In the genomic region with DNA sequence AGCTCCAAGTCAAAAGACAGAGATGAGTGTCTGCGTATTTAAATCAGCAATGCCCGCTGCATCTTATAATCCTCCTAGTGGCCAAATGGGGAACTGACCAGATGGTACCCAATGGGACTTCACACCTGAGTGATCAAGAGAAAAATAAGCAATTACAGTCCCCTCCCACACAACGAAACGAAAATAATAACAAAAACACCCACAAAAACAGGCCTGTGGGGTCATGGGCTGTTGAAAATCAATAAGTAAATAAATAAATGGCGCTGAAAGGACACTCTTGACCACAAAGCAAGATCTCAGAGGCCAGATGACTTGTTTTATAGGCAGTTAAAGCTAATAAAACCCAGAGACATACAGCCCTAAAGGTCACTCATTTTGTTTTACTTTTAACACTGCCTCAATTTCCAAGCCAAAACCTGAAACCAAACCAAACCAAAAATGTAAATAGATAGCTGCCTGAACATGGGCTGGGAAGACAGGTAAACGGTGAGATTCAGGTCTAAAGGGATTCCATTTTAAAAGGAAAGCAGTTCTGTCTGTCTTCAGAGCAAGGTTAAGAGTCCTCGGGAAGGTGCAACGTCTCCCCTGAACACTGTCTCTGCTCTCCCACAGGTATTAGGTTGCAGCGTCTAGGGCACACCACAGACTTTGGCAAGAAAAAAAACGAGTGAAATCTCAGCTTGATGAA, we compare ENCODE assay signal across 8 cellular contexts. TPM values are rescaled to one million over a fixed set of nuclear protein-coding genes. Genes with fewer than 3 reads are reported as not detected.
A peak's percentile ranks its signal among the peaks of the same experiment; 100 is the strongest.
DNase-seq lines count a peak whose midpoint lies in the region; ATAC-seq and TF ChIP-seq lines count a peak whose summit lies in the region.

No MANE protein-coding gene starts in this region.

- H3K9me3 ChIP-seq in adrenal gland (replicated peaks in 1 of 3), result no peaks in the 10 kb centered on the region
- no peaks in the 10 kb centered on the region for H3K9me3 ChIP-seq in heart right ventricle
- H3K9me3 ChIP-seq in vagina, result no peaks in the 10 kb centered on the region

- H3K27me3 ChIP-seq in adrenal gland (no peaks in the 10 kb centered on the region), heart right ventricle (no peaks in the 10 kb centered on the region), vagina (no peaks in the 10 kb centered on the region)

- intact Hi-C loops in adrenal gland (cut with DNase I) (loop anchor here in 1 of 2 donors (10.0 kb wide), 1 partner anchor 82 kb away; no protein-coding TSS in a partner anchor), heart right ventricle (cut with DNase I) (loop anchor here in 9 of 10 donors (1.0 to 10.0 kb wide), 9 partner anchors 35 to 212 kb away; partner anchors contain the start of genes AP1G1 (in 3 of the 9), ATXN1L (in 1 of the 9), DHX38 (in 1 of the 9) and TXNL4B (in 1 of the 9)), posterior cingulate gyrus (cut with DNase I) (loop anchor here (2.0 to 10.0 kb wide), 3 partner anchors 35 to 78 kb away; partner anchors contain the start of genes AP1G1 and ATXN1L), vagina (cut with DNase I) (loop anchor here (10.0 kb wide), 1 partner anchor 158 kb away; the partner anchor contains the start of gene PHLPP2)

- H3K36me3 ChIP-seq in adrenal gland (replicated peaks in 1 of 2) (peaks cover 0 to 18% of the 10 kb centered on the region in 2 donors), heart right ventricle (peaks cover 0 to 39% (median 0%) of the 10 kb centered on the region in 9 donors), vagina (peaks cover 0 to 21% of the 10 kb centered on the region in 2 donors)

- peak; percentile 43 for ATAC-seq in GM21786 (IDR thresholded peaks at IDR 0.05; ENCODE audit: unreplicated experiment)
- ATAC-seq in heart right ventricle, result peak in 5 of 8 donors; percentile 46 to 77 (median 65)

- H3K4me1 ChIP-seq in adrenal gland (replicated peaks in 1 of 2) (peaks cover 3 to 14% of the 10 kb centered on the region in 2 donors), heart right ventricle (peaks cover 0 to 47% (median 18%) of the 10 kb centered on the region in 9 donors), vagina (peaks cover 27% of the 10 kb centered on the region)

- peak; percentile 83 for DNase-seq in DMS53 (lab: John Stamatoyannopoulos, UW)
- peak; percentile 75 for DNase-seq in M059J (ENCODE audit: low read depth)
- DNase-seq in SW480 (ENCODE audit: low spot score), result peak; percentile 76
- DNase-seq in adrenal gland, result peak; percentile 61 to 89 (median 74)
- peak in 1 of 2 donors; percentile 83 for DNase-seq in heart right ventricle
- peak in 6 of 10 donors; percentile 17 to 81 (median 53) for DNase-seq in posterior cingulate gyrus
- no peak for DNase-seq in vagina (ENCODE audit: extremely low spot score in 2 of 2)

- H3K4me3 ChIP-seq in adrenal gland, result peak overlapping the region in 2 of 4 donors; percentile 75 to 77
- H3K4me3 ChIP-seq in heart right ventricle, result peak overlapping the region in 9 of 10 donors; percentile 71 to 99 (median 95)
- H3K4me3 ChIP-seq in vagina, result peak overlapping the region; percentile 81 to 98

- TF ChIP-seq CTCF in adrenal gland (IDR thresholded peaks at IDR 0.05) (peak; percentile 83 to 94 (median 88)), heart right ventricle (IDR thresholded peaks at IDR 0.05) (peak; percentile 81 to 96 (median 88)), vagina (IDR thresholded peaks at IDR 0.05) (peak; percentile 53 to 82 (median 59))

- WGBS in adrenal gland, 4 donors, result 5 to 8% (median 6%) methylated on average over 10 of the region's 10 CpGs
- 8 to 11% methylated on average over 10 of the region's 10 CpGs for WGBS in heart right ventricle, 2 donors

- H3K27ac ChIP-seq in adrenal gland (peak overlapping the region in 3 of 5 donors; percentile 78 to 91 (median 86)), heart right ventricle (peak overlapping the region in 9 of 10 donors; percentile 87 to 94 (median 92)), vagina (peak overlapping the region; percentile 99)

- TF ChIP-seq POLR2A in adrenal gland (IDR thresholded peaks at IDR 0.05), result no peak
- TF ChIP-seq POLR2A in vagina (IDR thresholded peaks at IDR 0.05), result no peak

RNA-seq across cellular contexts. Expression of gene ZNF821, which starts 1.3 kb away (rescaled TPM):
- total RNA-seq in M059J (2014; rRNA removed; shearing (Covaris generic)), result 12.9 and 13.8 TPM in 2 replicates
- total RNA-seq in adrenal gland (1 to 10 TPM; 5.9 to 9.4 (median 6.6) TPM), heart right ventricle (1 to 10 TPM; 2.2 to 7.8 (median 3.5) TPM), vagina (8.8 TPM)
- polyA plus RNA-seq in adrenal gland (10 to 100 TPM in 1 of 3 donors, 1 to 10 TPM in 2; 4.6 to 13.1 (median 7.7) TPM), heart right ventricle (1 to 10 TPM; 3.5 to 3.6 TPM)

RNA-seq across cellular contexts. Expression of gene IST1, which starts 12.7 kb away (rescaled TPM):
- 233 and 241 TPM in 2 replicates for total RNA-seq in M059J (2014; rRNA removed; shearing (Covaris generic))
- 100 to 1,000 TPM; 138 to 213 (median 195) TPM for total RNA-seq in adrenal gland
- 100 to 1,000 TPM; 125 to 188 (median 146) TPM for polyA plus RNA-seq in adrenal gland
- 100 to 1,000 TPM in 7 of 10 donors, 10 to 100 TPM in 3; 89.1 to 140 (median 108) TPM for total RNA-seq in heart right ventricle
- 10 to 100 TPM; 80.6 to 92.1 TPM for polyA plus RNA-seq in heart right ventricle
- 159 TPM for total RNA-seq in vagina

RNA-seq across cellular contexts. Expression of gene ATXN1L, which starts 36.9 kb away (rescaled TPM):
- total RNA-seq in M059J (2014; rRNA removed; shearing (Covaris generic)), result 10.5 and 15.0 TPM in 2 replicates
- total RNA-seq in adrenal gland (10 to 100 TPM; 14.9 to 27.1 (median 21.3) TPM), heart right ventricle (10 to 100 TPM; 13.9 to 24.2 (median 19.1) TPM), vagina (15.0 TPM)
- polyA plus RNA-seq in adrenal gland (10 to 100 TPM in 1 of 3 donors, 1 to 10 TPM in 2; 4.9 to 14.5 (median 6.7) TPM), heart right ventricle (1 to 10 TPM; 6.0 to 6.7 TPM)

Comparison
In these comparisons a context has a peak if more than half of its experiments do, and no peak if none do; other contexts are left out.
1. DNase-seq: peak in DMS53 (single experiment), M059J (single experiment), SW480 (single experiment), adrenal gland (7 of 7) and posterior cingulate gyrus (6 of 10); none in vagina (0 of 2).
2. Peak in every context shown above with its lines, with median percentiles within 50 percentile points of each other: H3K27ac ChIP-seq and CTCF ChIP-seq.